6 cellular contexts compared by ENCODE assay signal in genomic region chr10:65235846-65236245, GRCh38.
"Had no signal": no experiment of that assay in that cellular context is flagged by ENCODE, and none has a peak within 500 bp of the region (broad histone marks: within the 10 kb centered on the region; RNA-seq: fewer than 3 reads in every experiment).

No MANE protein-coding gene starts in this region.

- H3K9me3 ChIP-seq: HAP-1 had no signal

- H3K9ac ChIP-seq: GM23248 had no signal

- DNase-seq: GM23248, GOT3, H7, HFFc6, IMR-90 had no signal

- H3K4me3 ChIP-seq: GM23248, HAP-1 had no signal

- H3K27ac ChIP-seq: GM23248 had no signal

- H3K4me1 ChIP-seq: HAP-1 had no signal

- H3K36me3 ChIP-seq: HAP-1 had no signal

- H2AFZ ChIP-seq: GM23248 had no signal
